ENCODE assay signal across 8 cellular contexts in genomic region chr11:113675003-113675471, GRCh38. TPM values are rescaled to one million over a fixed set of nuclear protein-coding genes. Genes with fewer than 3 reads are reported as not detected.
DNase-seq lines count a peak whose midpoint lies in the region; ATAC-seq and TF ChIP-seq lines count a peak whose summit lies in the region.

No MANE protein-coding gene starts in this region.

- ATAC-seq in GM21367 (IDR thresholded peaks at IDR 0.05; ENCODE audit: unreplicated experiment) (peak; percentile 92), HG03558 (IDR thresholded peaks at IDR 0.05; ENCODE audit: extremely low read depth, unreplicated experiment) (peak; percentile 68)

- no peak for TF ChIP-seq CTCF in epithelial cell of esophagus (IDR thresholded peaks at IDR 0.05; ENCODE audit: insufficient read depth, low read depth, low read length, missing control alignments)

- DNase-seq in EL (peak; percentile 99), epithelial cell of esophagus (ENCODE audit: low read depth) (peak; percentile 54), germinal center (ENCODE audit: low spot score) (no peak), dermis blood vessel endothelial cell (no peak), epidermal melanocyte (ENCODE audit: insufficient read length, low spot score) (no peak)
- DNase-seq in activated CD4-positive, CD25-positive, alpha-beta regulatory T cell (lab: John Stamatoyannopoulos, UW): no peak

- no peak overlapping the region for H3K4me3 ChIP-seq in epithelial cell of esophagus (ENCODE audit: low read length)

RNA-seq across cellular contexts. Expression of gene TMPRSS5, which starts 31.1 kb away (rescaled TPM):
- total RNA-seq in dermis blood vessel endothelial cell: 0.14 and 0.17 TPM in 2 replicates

Comparison
In these comparisons a context has a peak if more than half of its experiments do, and no peak if none do; other contexts are left out.
1. DNase-seq: peak in EL (single experiment) and epithelial cell of esophagus (single experiment); none in germinal center (single experiment), dermis blood vessel endothelial cell (single experiment), activated CD4-positive, CD25-positive, alpha-beta regulatory T cell (0 of 4) and epidermal melanocyte (single experiment).